ENCODE assay signal across 8 cellular contexts in genomic region chr7:30136339-30136738, GRCh38. TPM values are rescaled to one million over a fixed set of nuclear protein-coding genes. Genes with fewer than 3 reads are reported as not detected.
DNase-seq lines count a peak whose midpoint lies in the region; TF ChIP-seq lines count a peak whose summit lies in the region.

No MANE protein-coding gene starts in this region.

- no TSS peak for BruUV-seq in PC-9 (replicated peaks; lab: Mats Ljungman, UMichigan)

- no peak overlapping the region for H3K9ac ChIP-seq in parathyroid adenoma

- H3F3A ChIP-seq in DOHH2 (ENCODE audit: control insufficient read depth, insufficient read depth) (peaks cover 13% of the 10 kb centered on the region), PC-9 (ENCODE audit: insufficient read depth, low read depth) (peaks cover 4% of the 10 kb centered on the region; the same call in 1 of the 2 replicates)

- H3K9me2 ChIP-seq in DOHH2 (replicated peaks; ENCODE audit: control insufficient read depth, low read length) (no peaks in the 10 kb centered on the region), PC-9 (ENCODE audit: insufficient read depth) (no peaks in the 10 kb centered on the region)

- intact Hi-C loops in PC-9 (cut with micrococcal nuclease; ENCODE audit: unreplicated experiment) (no loop called here), esophagus muscularis mucosa (cut with DNase I) (loop anchor here (5.0 kb wide), 1 partner anchor 109 kb away; the partner anchor contains the start of genes FKBP14 and PLEKHA8)

- H4K20me1 ChIP-seq in DOHH2 (ENCODE audit: control insufficient read depth, insufficient read depth, low read depth, low read length) (no peaks in the 10 kb centered on the region), PC-9 (ENCODE audit: insufficient read depth) (0 out of 2 replicates have a peak, but pooled peaks cover 3% of the 10 kb centered on the region)

- TF ChIP-seq CTCF in DOHH2 (IDR thresholded peaks at IDR 0.05; ENCODE audit: low read depth, low read length, poor library complexity, severe bottlenecking), result no peak
- TF ChIP-seq CTCF in PC-9 (conservative IDR thresholded peaks at IDR 0.05), result no peak
- TF ChIP-seq CTCF in esophagus muscularis mucosa (IDR thresholded peaks at IDR 0.05), result no peak
- TF ChIP-seq CTCF in parathyroid adenoma (IDR thresholded peaks at IDR 0.05), result no peak

- H2AFZ ChIP-seq in PC-9 (no peak overlapping the region), parathyroid adenoma (peak overlapping the region; percentile 97)

- H3K4me3 ChIP-seq in DOHH2 (ENCODE audit: low read length) (peak overlapping the region; percentile 82), PC-9 (peak overlapping the region; percentile 55; the same call in 1 of the 2 replicates), esophagus muscularis mucosa (peak overlapping the region; percentile 95 to 99 (median 96)), parathyroid adenoma (ENCODE audit: low read depth, low read length) (no peak overlapping the region)

- H3K36me3 ChIP-seq in DOHH2 (ENCODE audit: control insufficient read depth, low read length) (no peaks in the 10 kb centered on the region), PC-9 (ENCODE audit: low read depth) (no peaks in the 10 kb centered on the region), esophagus muscularis mucosa (no peaks in the 10 kb centered on the region), parathyroid adenoma (ENCODE audit: control insufficient read depth, insufficient read depth, low read length) (no peaks in the 10 kb centered on the region)

- DNase-seq in PC-9, result no peak
- DNase-seq in esophagus muscularis mucosa (ENCODE audit: extremely low spot score), result peak; percentile 87
- no peak for DNase-seq in NCI-H1694 treated with DMSO at 0.1 percent for 48 hours (lab: John Stamatoyannopoulos, UW)
- DNase-seq in NCI-H1436 treated with DMSO at 0.1 percent for 48 hours (lab: John Stamatoyannopoulos, UW), result no peak
- DNase-seq in OCI-M2 (lab: John Stamatoyannopoulos, UW; ENCODE audit: unreplicated experiment), result no peak
- DNase-seq in HK-2 (ENCODE audit: unreplicated experiment), result no peak

- POLR2A ChIA-PET in PC-9 (lab: Charles Lee; ENCODE audit: unreplicated experiment), result interaction anchor here (0.6 kb wide), 1 partner anchor 147 kb away, joined by 3 read pairs; the partner anchor contains the start of gene SCRN1

- peak overlapping the region; percentile 82 for H3K4me2 ChIP-seq in DOHH2 (ENCODE audit: low read length)
- H3K4me2 ChIP-seq in PC-9, result peak overlapping the region; percentile 84
- peak overlapping the region; percentile 88 for H3K4me2 ChIP-seq in parathyroid adenoma (ENCODE audit: low read length)

- H3K79me2 ChIP-seq in DOHH2 (ENCODE audit: control insufficient read depth, low read length) (no peaks in the 10 kb centered on the region), PC-9 (ENCODE audit: low read depth) (no peaks in the 10 kb centered on the region), parathyroid adenoma (peaks cover 7% of the 10 kb centered on the region)

- H3K4me1 ChIP-seq in DOHH2 (ENCODE audit: control insufficient read depth, low read length), result peaks cover 21% of the 10 kb centered on the region
- peaks cover 9% of the 10 kb centered on the region for H3K4me1 ChIP-seq in PC-9 (replicated peaks; ENCODE audit: insufficient read depth)
- peaks cover 19 to 63% (median 58%) of the 10 kb centered on the region in 4 donors for H3K4me1 ChIP-seq in esophagus muscularis mucosa
- H3K4me1 ChIP-seq in parathyroid adenoma, result peaks cover 2% of the 10 kb centered on the region

- no peak for TF ChIP-seq EP300 in esophagus muscularis mucosa (IDR thresholded peaks at IDR 0.05)

- H3K9me3 ChIP-seq in DOHH2 (ENCODE audit: control insufficient read depth, insufficient read depth, low read length) (no peaks in the 10 kb centered on the region), PC-9 (ENCODE audit: insufficient read depth, low read depth) (no peaks in the 10 kb centered on the region), esophagus muscularis mucosa (no peaks in the 10 kb centered on the region), parathyroid adenoma (ENCODE audit: control insufficient read depth, low read length) (no peaks in the 10 kb centered on the region)

- 16% methylated on average over 11 of the region's 24 CpGs for WGBS in esophagus muscularis mucosa

- no peak for TF ChIP-seq POLR2A in esophagus muscularis mucosa (IDR thresholded peaks at IDR 0.05; ENCODE audit: low read depth)

- no peak overlapping the region for H3K27ac ChIP-seq in DOHH2 (ENCODE audit: low read depth, low read length)
- H3K27ac ChIP-seq in PC-9, result no peak overlapping the region
- H3K27ac ChIP-seq in esophagus muscularis mucosa (replicated peaks in 1 of 4), result peak overlapping the region; percentile 96 to 98 (median 98)
- no peak overlapping the region for H3K27ac ChIP-seq in parathyroid adenoma

- H3K27me3 ChIP-seq in DOHH2 (ENCODE audit: control insufficient read depth, low read length) (peaks cover 11% of the 10 kb centered on the region), PC-9 (ENCODE audit: insufficient read depth, low read depth) (peaks cover 12% of the 10 kb centered on the region; the same call in 1 of the 2 replicates), esophagus muscularis mucosa (no peaks in the 10 kb centered on the region), parathyroid adenoma (ENCODE audit: control insufficient read depth, insufficient read depth, low read length) (no peaks in the 10 kb centered on the region)

- CTCF ChIA-PET in PC-9 (lab: Charles Lee), result no interaction called here

RNA-seq across cellular contexts. Expression of gene MTURN, which starts 1.6 kb away (rescaled TPM):
- total RNA-seq in PC-9 (2021) (21.6 and 23.1 TPM in 2 replicates), esophagus muscularis mucosa (100 to 1,000 TPM; 158 to 249 (median 196) TPM)

Comparison
In these comparisons a context has a peak if more than half of its experiments do, and no peak if none do; other contexts are left out.
1. H3K27ac ChIP-seq: peak in esophagus muscularis mucosa (4 of 4); none in DOHH2 (single experiment), PC-9 (single experiment) and parathyroid adenoma (single experiment).
2. Peak in every context shown above with its lines, with median percentiles within 50 percentile points of each other: H3K4me2 ChIP-seq.